In the genomic region with DNA sequence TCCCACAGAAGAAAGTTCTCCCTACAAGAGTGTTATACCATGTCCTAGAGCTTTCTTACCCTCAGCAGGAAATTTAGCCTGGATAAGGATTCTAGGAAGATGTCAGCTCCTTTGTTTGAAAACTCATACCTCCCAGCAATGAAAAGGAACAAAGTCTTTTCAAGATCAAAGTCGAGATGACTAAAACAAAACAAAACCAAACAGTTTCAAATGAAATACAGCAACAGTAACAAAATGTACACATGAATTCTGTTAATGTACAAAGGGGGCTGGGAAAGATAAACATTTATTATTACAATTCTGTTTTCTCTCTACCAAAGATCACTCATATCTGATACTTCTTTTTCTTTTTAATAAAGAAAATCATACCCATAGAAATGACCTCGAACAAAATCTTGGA, we compare ENCODE assay signal across 22 cellular contexts. TPM values are rescaled to one million over a fixed set of nuclear protein-coding genes. Genes with fewer than 3 reads are reported as not detected.
"Had no signal": no experiment of that assay in that cellular context is flagged by ENCODE, and none has a peak within 500 bp of the region (broad histone marks: within the 10 kb centered on the region; RNA-seq: fewer than 3 reads in every experiment).

No MANE protein-coding gene starts in this region.

- H3K27me3 ChIP-seq: MG63, SJSA1 had no signal

- DNase-seq: KBM-7, MG63, NCI-H1092, NCI-H1105 treated with DMSO at 0.1 percent for 48 hours, NCI-H1417 treated with DMSO at 0.1 percent for 48 hours, NCI-H1694 treated with DMSO at 0.1 percent for 48 hours, NCI-H1930, NCI-H2081, NCI-H2107, NCI-H2227 treated with DMSO at 0.1 percent for 48 hours, NCI-H446, NCI-H510A, NCI-H524 treated with DMSO at 0.1 percent for 48 hours, NCI-H69, NCI-H774, Right ventricle myocardium superior, RPMI8226, SIG-M5 had no signal

- H3K36me3 ChIP-seq: MG63, SJSA1 had no signal

- H3K27ac ChIP-seq: HL-60, SJSA1, SK-N-MC had no signal

- H3K4me3 ChIP-seq: MG63, SJSA1, SK-N-MC had no signal

- H3K9me3 ChIP-seq: MG63, SJSA1 had no signal

- H3K4me1 ChIP-seq: SJSA1 had no signal

RNA-seq across cellular contexts. Expression of a gene that starts 41.8 kb away (rescaled TPM):
- total RNA-seq: LHCN-M2, Right ventricle myocardium superior, SJSA1 had no signal
